23 cellular contexts compared by ENCODE assay signal in genomic region chr10:101773923-101774588, GRCh38. TPM values are rescaled to one million over a fixed set of nuclear protein-coding genes. Genes with fewer than 3 reads are reported as not detected.
DNase-seq lines count a peak whose midpoint lies in the region; ATAC-seq and TF ChIP-seq lines count a peak whose summit lies in the region.
"Had no signal": no experiment of that assay in that cellular context is flagged by ENCODE, and none has a peak within 500 bp of the region (broad histone marks: within the 10 kb centered on the region; RNA-seq: fewer than 3 reads in every experiment).

No MANE protein-coding gene starts in this region.

- H3K36me3 ChIP-seq in HUES6 (ENCODE audit: control insufficient read depth, insufficient read depth, low read length) (peaks cover 14% of the 10 kb centered on the region; the same call in 1 of the 2 replicates), endodermal cell (ENCODE audit: control insufficient read depth, insufficient read depth, low read length) (peaks cover 62% of the 10 kb centered on the region), heart left ventricle (no peaks in the 10 kb centered on the region)
- H3K36me3 ChIP-seq: stomach had no signal

- DNase-seq in AG20443 (ENCODE audit: low spot score) (peak; percentile 12), endodermal cell (peak; percentile 60), heart left ventricle (no peak)
- no peak for DNase-seq in naive thymus-derived CD8-positive, alpha-beta T cell
- no peak for DNase-seq in activated CD4-positive, alpha-beta T cell treated with anti-CD3 and anti-CD28 coated beads, Interleukin-2, amount 10 ng/mL, durations not matched to agents 24 days and 14 days
- DNase-seq: activated CD4-positive, alpha-beta T cell treated with anti-CD3 and anti-CD28 coated beads, Interleukin-2, amount 50 U/mL, for 48 hours; DMS53; islet precursor cell; mammary epithelial cell; natural killer cell; NCI-H1092 treated with DMSO at 0.1 percent for 48 hours; NCI-H2029 treated with DMSO at 0.1 percent for 48 hours; NCI-H510A treated with DMSO at 0.1 percent for 48 hours had no signal

- H3K9me3 ChIP-seq in HUES6 (ENCODE audit: control insufficient read depth, insufficient read depth, low read depth, low read length) (no peaks in the 10 kb centered on the region), endodermal cell (ENCODE audit: control insufficient read depth, low read length) (no peaks in the 10 kb centered on the region), heart left ventricle (no peaks in the 10 kb centered on the region)
- H3K9me3 ChIP-seq: stomach had no signal

- H3K4me3 Mint-ChIP-seq in endodermal cell = peak overlapping the region; percentile 63
- peak overlapping the region in 8 of 10 donors; percentile 0 to 66 (median 38) for H3K4me3 Mint-ChIP-seq in naive thymus-derived CD8-positive, alpha-beta T cell
- H3K4me3 Mint-ChIP-seq in activated CD4-positive, alpha-beta T cell treated with anti-CD3 and anti-CD28 coated beads, Interleukin-2, amount 10 ng/mL, durations not matched to agents 24 days and 14 days = no peak overlapping the region
- H3K4me3 Mint-ChIP-seq: natural killer cell had no signal

- peak overlapping the region; percentile 60 for H3K4me3 ChIP-seq in HUES6 (ENCODE audit: low read depth, low read length)
- H3K4me3 ChIP-seq in endodermal cell (ENCODE audit: low read length) = peak overlapping the region; percentile 85
- no peak overlapping the region for H3K4me3 ChIP-seq in heart left ventricle
- H3K4me3 ChIP-seq: skin epidermis had no signal

- H3K27ac Mint-ChIP-seq in endodermal cell = no peak overlapping the region
- H3K27ac Mint-ChIP-seq in naive thymus-derived CD8-positive, alpha-beta T cell = peak overlapping the region in 1 of 10 donors; percentile 34
- no peak overlapping the region for H3K27ac Mint-ChIP-seq in activated CD4-positive, alpha-beta T cell treated with anti-CD3 and anti-CD28 coated beads, Interleukin-2, amount 10 ng/mL, durations not matched to agents 24 days and 14 days
- H3K27ac Mint-ChIP-seq: activated naive CD8-positive, alpha-beta T cell; natural killer cell; progenitor cell of endocrine pancreas had no signal

- no peak overlapping the region for H3K27ac ChIP-seq in HUES6 (ENCODE audit: low read depth, low read length)
- no peak overlapping the region for H3K27ac ChIP-seq in endodermal cell (ENCODE audit: low read depth, low read length)
- H3K27ac ChIP-seq in heart left ventricle = no peak overlapping the region
- H3K27ac ChIP-seq: skin epidermis, stomach had no signal

- WGBS in endodermal cell (ENCODE audit: insufficient coverage in 1 of 2, insufficient read length in 1 of 2), 2 experiments = 22 to 34% methylated on average over 6 to 10 of the region's 13 CpGs
- 20 to 25% (median 21%) methylated on average over 13 of the region's 13 CpGs for WGBS in heart left ventricle, 4 donors

- TF ChIP-seq POLR2A in heart left ventricle (IDR thresholded peaks at IDR 0.05) = no peak

- peaks cover 26% of the 10 kb centered on the region for H3K27me3 Mint-ChIP-seq in endodermal cell (ENCODE audit: insufficient read depth)
- peaks cover 33 to 79% (median 55%) of the 10 kb centered on the region in 5 donors for H3K27me3 Mint-ChIP-seq in naive thymus-derived CD8-positive, alpha-beta T cell
- H3K27me3 Mint-ChIP-seq in activated CD4-positive, alpha-beta T cell treated with anti-CD3 and anti-CD28 coated beads, Interleukin-2, amount 10 ng/mL, durations not matched to agents 24 days and 14 days = peaks cover 65% of the 10 kb centered on the region

- peaks cover 22% of the 10 kb centered on the region for H3K36me3 Mint-ChIP-seq in endodermal cell (ENCODE audit: low read depth)
- peaks cover 0 to 4% (median 0%) of the 10 kb centered on the region in 3 donors for H3K36me3 Mint-ChIP-seq in naive thymus-derived CD8-positive, alpha-beta T cell
- H3K36me3 Mint-ChIP-seq in activated CD4-positive, alpha-beta T cell treated with anti-CD3 and anti-CD28 coated beads, Interleukin-2, amount 10 ng/mL, durations not matched to agents 24 days and 14 days (ENCODE audit: low read depth) = peaks cover 14% of the 10 kb centered on the region
- H3K36me3 Mint-ChIP-seq: natural killer cell had no signal

- H3K4me1 ChIP-seq in HUES6 (ENCODE audit: control insufficient read depth, insufficient read depth, low read length) (peaks cover 52% of the 10 kb centered on the region), endodermal cell (ENCODE audit: control insufficient read depth, insufficient read depth, low read length) (peaks cover 48% of the 10 kb centered on the region), heart left ventricle (peaks cover 0 to 28% (median 13%) of the 10 kb centered on the region in 12 donors)

- peaks cover 47% of the 10 kb centered on the region for H3K4me1 Mint-ChIP-seq in endodermal cell
- H3K4me1 Mint-ChIP-seq in naive thymus-derived CD8-positive, alpha-beta T cell = peaks cover 15 to 39% (median 25%) of the 10 kb centered on the region in 4 donors
- peaks cover 7% of the 10 kb centered on the region for H3K4me1 Mint-ChIP-seq in activated CD4-positive, alpha-beta T cell treated with anti-CD3 and anti-CD28 coated beads, Interleukin-2, amount 10 ng/mL, durations not matched to agents 24 days and 14 days

- intact Hi-C loops in heart left ventricle (cut with DNase I) = loop anchor here in 2 of 10 donors (10.0 kb wide), 1 partner anchor 559 kb away; no protein-coding TSS in a partner anchor
- intact Hi-C loops in activated CD4-positive, alpha-beta T cell treated with anti-CD3 and anti-CD28 coated beads, Interleukin-2, amount 10 ng/mL, durations not matched to agents 24 days and 14 days (cut with micrococcal nuclease) = loop anchor here (10.0 kb wide), 2 partner anchors 609 to 639 kb away; partner anchors contain the start of gene TLX1

- H3K9ac ChIP-seq in HUES6 (ENCODE audit: low read length) (no peak overlapping the region), endodermal cell (ENCODE audit: extremely low read depth, low read length, poor library complexity, severe bottlenecking) (peak overlapping the region; percentile 13)

- POLR2A ChIA-PET in naive thymus-derived CD8-positive, alpha-beta T cell (lab: Charles Lee) = interaction anchor here (1.0 kb wide), 1 partner anchor 9 kb away, joined by 4 read pairs; the partner anchor contains the start of gene NPM3

- TF ChIP-seq CTCF in endodermal cell (conservative IDR thresholded peaks at IDR 0.05) (no peak), heart left ventricle (IDR thresholded peaks at IDR 0.05) (no peak)

- ATAC-seq in naive thymus-derived CD8-positive, alpha-beta T cell = no peak
- ATAC-seq in heart left ventricle = no peak
- no peak for ATAC-seq in HG03521 (IDR thresholded peaks at IDR 0.05; ENCODE audit: unreplicated experiment)
- no peak for ATAC-seq in GM19023 (IDR thresholded peaks at IDR 0.05; ENCODE audit: unreplicated experiment)
- ATAC-seq: natural killer cell had no signal

- H3K9me3 Mint-ChIP-seq in endodermal cell = no peaks in the 10 kb centered on the region
- peaks cover 0 to 3% (median 0%) of the 10 kb centered on the region in 9 donors for H3K9me3 Mint-ChIP-seq in naive thymus-derived CD8-positive, alpha-beta T cell
- no peaks in the 10 kb centered on the region for H3K9me3 Mint-ChIP-seq in activated CD4-positive, alpha-beta T cell treated with anti-CD3 and anti-CD28 coated beads, Interleukin-2, amount 10 ng/mL, durations not matched to agents 24 days and 14 days
- H3K9me3 Mint-ChIP-seq: natural killer cell had no signal

- H3K27me3 ChIP-seq in HUES6 (ENCODE audit: control insufficient read depth, insufficient read depth, low read length) = peaks cover 73% of the 10 kb centered on the region
- H3K27me3 ChIP-seq in endodermal cell (ENCODE audit: control insufficient read depth, insufficient read depth, low read length, poor library complexity, severe bottlenecking) = peaks cover 10% of the 10 kb centered on the region
- peaks cover 18 to 86% (median 68%) of the 10 kb centered on the region in 9 donors for H3K27me3 ChIP-seq in heart left ventricle

RNA-seq across cellular contexts. Expression of gene FGF8, which starts 1.9 kb away (rescaled TPM):
- total RNA-seq in endodermal cell (10 to 100 TPM; 13.3 to 46.5 TPM), heart left ventricle (not detected)
- polyA plus RNA-seq in endodermal cell (2013, experiment 1 of 2) = 28.6 TPM
- 31.4 TPM for polyA plus RNA-seq in endodermal cell (2013, experiment 2 of 2)
- not detected for total RNA-seq in naive thymus-derived CD8-positive, alpha-beta T cell
- not detected for polyA plus RNA-seq in naive thymus-derived CD8-positive, alpha-beta T cell
- not detected for polyA plus RNA-seq in heart left ventricle
- total RNA-seq in activated CD4-positive, alpha-beta T cell treated with anti-CD3 and anti-CD28 coated beads, Interleukin-2, amount 10 ng/mL, durations not matched to agents 24 days and 14 days = 0.35 TPM in 1 of 2 replicates, not detected in the other
- total RNA-seq: HT-29, LHCN-M2, mammary epithelial cell, natural killer cell, stomach, urinary bladder had no signal
- polyA plus RNA-seq: mammary epithelial cell, stomach, urinary bladder had no signal

RNA-seq across cellular contexts. Expression of gene NPM3, which starts 9.2 kb away (rescaled TPM):
- total RNA-seq in endodermal cell (100 to 1,000 TPM in 1 of 2 donors, 10 to 100 TPM in 1; 82.2 to 133 TPM), heart left ventricle (10 to 100 TPM in 4 of 9 donors, 1 to 10 TPM in 5; 5.9 to 23.1 (median 8.3) TPM)
- polyA plus RNA-seq in endodermal cell (2013, experiment 1 of 2) = 81.8 TPM
- 78.0 TPM for polyA plus RNA-seq in endodermal cell (2013, experiment 2 of 2)
- total RNA-seq in naive thymus-derived CD8-positive, alpha-beta T cell = 10 to 100 TPM; 17.1 to 19.1 TPM
- 10 to 100 TPM; 14.6 to 19.3 (median 18.9) TPM for polyA plus RNA-seq in naive thymus-derived CD8-positive, alpha-beta T cell
- 10 to 100 TPM; 11.0 to 24.9 TPM for polyA plus RNA-seq in heart left ventricle
- total RNA-seq in activated CD4-positive, alpha-beta T cell treated with anti-CD3 and anti-CD28 coated beads, Interleukin-2, amount 10 ng/mL, durations not matched to agents 24 days and 14 days = 172 and 175 TPM in 2 replicates

RNA-seq across cellular contexts. Expression of gene OGA, which starts 44.2 kb away (rescaled TPM):
- total RNA-seq in endodermal cell = 100 to 1,000 TPM; 138 to 149 TPM
- polyA plus RNA-seq in endodermal cell (2013, experiment 1 of 2) = 104 TPM
- polyA plus RNA-seq in endodermal cell (2013, experiment 2 of 2) = 105 TPM
- 100 to 1,000 TPM; 370 to 406 TPM for total RNA-seq in naive thymus-derived CD8-positive, alpha-beta T cell
- 10 to 100 TPM; 35.7 to 43.7 (median 41.9) TPM for polyA plus RNA-seq in naive thymus-derived CD8-positive, alpha-beta T cell
- total RNA-seq in heart left ventricle = 100 to 1,000 TPM in 4 of 9 donors, 10 to 100 TPM in 5; 53.8 to 164 (median 92.6) TPM
- 10 to 100 TPM; 42.1 to 42.4 TPM for polyA plus RNA-seq in heart left ventricle
- total RNA-seq in activated CD4-positive, alpha-beta T cell treated with anti-CD3 and anti-CD28 coated beads, Interleukin-2, amount 10 ng/mL, durations not matched to agents 24 days and 14 days = 99.9 and 102 TPM in 2 replicates

Comparison
In these comparisons a context has a peak if more than half of its experiments do, and no peak if none do; other contexts are left out.
1. DNase-seq: peak in AG20443 (single experiment) and endodermal cell (single experiment); none in naive thymus-derived CD8-positive, alpha-beta T cell (0 of 10), heart left ventricle (0 of 5) and activated CD4-positive, alpha-beta T cell treated with anti-CD3 and anti-CD28 coated beads, Interleukin-2, amount 10 ng/mL, durations not matched to agents 24 days and 14 days (single experiment).
2. H3K4me3 ChIP-seq: peak in HUES6 (single experiment) and endodermal cell (single experiment); none in heart left ventricle (0 of 12).
3. RNA of gene FGF8, which starts 1.9 kb away (total RNA-seq): 13.3 to 46.5 TPM in endodermal cell; 0.35 TPM in activated CD4-positive, alpha-beta T cell treated with anti-CD3 and anti-CD28 coated beads, Interleukin-2, amount 10 ng/mL, durations not matched to agents 24 days and 14 days, not detected in naive thymus-derived CD8-positive, alpha-beta T cell and not detected in heart left ventricle; every median in the first group is over 10 times any median in the second.